Comparison of ENCODE assay signal across 8 cellular contexts in the genomic region with DNA sequence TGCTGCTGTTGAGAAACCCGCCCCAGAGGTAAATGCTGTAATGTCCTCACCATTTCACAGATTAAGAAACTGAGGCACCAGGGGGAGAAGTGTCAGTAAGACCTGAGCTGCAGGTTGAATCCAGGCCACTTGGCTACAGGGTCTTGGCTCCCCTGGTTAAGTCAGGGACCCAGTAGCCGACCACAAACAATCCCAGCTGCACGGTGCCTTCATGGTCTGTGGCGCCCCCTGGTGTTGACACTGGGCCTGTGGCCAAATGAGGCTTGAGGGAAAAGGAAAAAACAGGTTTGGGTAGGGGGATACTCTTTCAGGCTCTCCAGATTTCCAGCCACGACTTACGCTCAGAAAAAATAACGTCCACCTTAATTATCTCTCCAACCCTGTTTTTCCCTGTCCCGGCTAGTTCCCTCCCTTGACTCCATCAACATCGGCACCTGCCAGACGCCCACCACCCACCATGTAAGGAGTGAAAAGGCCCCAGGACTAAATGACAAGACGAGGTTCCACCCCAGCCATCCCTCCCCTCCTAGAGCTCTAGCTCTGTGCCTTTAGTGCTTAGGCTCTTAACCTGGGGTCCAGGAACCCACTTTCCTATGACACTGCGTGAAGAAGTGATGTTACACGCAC. TPM values are rescaled to one million over a fixed set of nuclear protein-coding genes. Genes with fewer than 3 reads are reported as not detected.
DNase-seq lines count a peak whose midpoint lies in the region; ATAC-seq, FAIRE-seq and TF ChIP-seq lines count a peak whose summit lies in the region.

No MANE protein-coding gene starts in this region.

- no peak for TF ChIP-seq POLR2A in right lobe of liver (IDR thresholded peaks at IDR 0.05)

- no peaks in the 10 kb centered on the region for H3K9me3 ChIP-seq in right lobe of liver

- FAIRE-seq in urothelium cell line (lab: Jason Lieb, UNC) = no peak

- ATAC-seq in right lobe of liver (peak; percentile 64 to 80 (median 72)), HG03097 (IDR thresholded peaks at IDR 0.05; ENCODE audit: low FRiP score, unreplicated experiment) (no peak), GM18511 (IDR thresholded peaks at IDR 0.05; ENCODE audit: unreplicated experiment) (no peak)

- H3K36me3 ChIP-seq in brain microvascular endothelial cell (replicated peaks) (no peaks in the 10 kb centered on the region), right lobe of liver (no peaks in the 10 kb centered on the region)

- intact Hi-C loops in right lobe of liver (cut with DNase I) = loop anchor here in 1 of 2 donors (5.0 kb wide), 1 partner anchor 161 kb away; no protein-coding TSS in a partner anchor

- WGBS in right lobe of liver (ENCODE audit: insufficient coverage, low coverage, low lambda C conversion rate, missing lambda C conversion rate) = 63% methylated on average over 8 of the region's 13 CpGs

- H3K27me3 ChIP-seq in brain microvascular endothelial cell (replicated peaks) = no peaks in the 10 kb centered on the region
- no peaks in the 10 kb centered on the region for H3K27me3 ChIP-seq in right lobe of liver

- peak; percentile 85 for DNase-seq in activated effector memory CD4-positive, alpha-beta T cell treated with anti-CD3 and anti-CD28 coated beads, Interleukin-2, amount 50 U/mL, for 16 hours
- no peak for DNase-seq in activated effector memory CD4-positive, alpha-beta T cell treated with Interleukin-2 at 50 U/mL for 16 hours
- DNase-seq in OCI-M1 (lab: John Stamatoyannopoulos, UW) = peak; percentile 57
- DNase-seq in brain microvascular endothelial cell = no peak
- DNase-seq in right lobe of liver = no peak
- peak; percentile 26 for DNase-seq in urothelium cell line (ENCODE audit: low spot score)

- H3K4me1 ChIP-seq in right lobe of liver = no peaks in the 10 kb centered on the region

- in situ Hi-C loops in brain microvascular endothelial cell (cut with HindIII; ENCODE audit: low pct_ligation_motif_present, low sequenced_read_pairs) = no loop called here

- H3K27ac ChIP-seq in brain microvascular endothelial cell = no peak overlapping the region
- no peak overlapping the region for H3K27ac ChIP-seq in right lobe of liver

- H3K4me3 ChIP-seq in brain microvascular endothelial cell (ENCODE audit: low read depth, low read length) (no peak overlapping the region), right lobe of liver (no peak overlapping the region)

- TF ChIP-seq CTCF in brain microvascular endothelial cell (IDR thresholded peaks at IDR 0.05; ENCODE audit: low read depth, low read length, missing control alignments) (peak; percentile 81), right lobe of liver (IDR thresholded peaks at IDR 0.05) (peak; percentile 28 to 88 (median 84))

RNA-seq across cellular contexts. Expression of a gene that starts 47.7 kb away (rescaled TPM):
- 10 to 100 TPM in 4 of 6 experiments, 1 to 10 TPM in 2; 9.4 to 17.8 (median 11.2) TPM for total RNA-seq in right lobe of liver

RNA-seq across cellular contexts. Expression of a gene that starts 53.6 kb away (rescaled TPM):
- 10 to 100 TPM; 22.9 to 37.2 (median 25.7) TPM for total RNA-seq in right lobe of liver

Comparison
In these comparisons a context has a peak if more than half of its experiments do, and no peak if none do; other contexts are left out.
1. DNase-seq: peak in activated effector memory CD4-positive, alpha-beta T cell treated with anti-CD3 and anti-CD28 coated beads, Interleukin-2, amount 50 U/mL, for 16 hours (single experiment), OCI-M1 (single experiment) and urothelium cell line (single experiment); none in activated effector memory CD4-positive, alpha-beta T cell treated with Interleukin-2 at 50 U/mL for 16 hours (single experiment), brain microvascular endothelial cell (single experiment) and right lobe of liver (0 of 3).
2. ATAC-seq: peak in right lobe of liver (4 of 4); none in HG03097 (single experiment) and GM18511 (single experiment).